In the genomic region with DNA sequence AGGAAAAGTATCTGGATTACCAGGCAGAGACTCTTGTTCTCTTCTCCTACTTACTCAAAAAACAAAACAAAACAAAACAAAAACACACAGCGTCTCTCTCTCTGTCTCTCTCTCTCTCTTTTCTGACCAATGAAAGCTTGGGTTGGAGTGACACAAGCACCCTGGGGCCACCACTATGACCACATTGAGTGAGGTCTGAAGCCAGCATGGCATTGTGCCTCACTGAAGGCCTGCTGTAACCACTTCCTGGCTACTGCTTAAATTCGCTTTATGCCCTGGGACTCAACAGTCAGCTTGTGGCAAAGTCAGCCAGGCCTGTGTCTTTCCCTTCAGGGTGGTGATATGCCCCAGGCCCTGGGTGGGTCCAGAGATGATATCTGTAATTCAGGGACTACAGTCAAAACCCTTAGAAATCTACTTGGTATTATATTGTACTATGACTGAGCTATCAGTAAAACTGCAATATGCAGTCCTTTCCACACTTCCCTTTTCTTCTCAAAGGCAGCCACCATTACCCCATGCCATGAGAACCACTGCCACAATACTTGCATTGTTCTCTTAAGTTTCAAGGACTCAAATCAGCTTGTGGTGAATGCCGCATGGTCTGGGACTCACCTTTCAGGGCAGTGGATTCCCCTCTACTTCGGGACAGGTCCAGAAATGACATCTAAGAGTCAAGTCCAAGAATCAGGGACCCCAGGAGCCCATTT, we compare ENCODE assay signal across 16 cellular contexts.
DNase-seq lines count a peak whose midpoint lies in the region; ATAC-seq and TF ChIP-seq lines count a peak whose summit lies in the region.
"Had no signal": no experiment of that assay in that cellular context is flagged by ENCODE, and none has a peak within 500 bp of the region (broad histone marks: within the 10 kb centered on the region; RNA-seq: fewer than 3 reads in every experiment).

No MANE protein-coding gene starts in this region.

- H3K79me2 ChIP-seq in smooth muscle cell (ENCODE audit: low read depth), result no peaks in the 10 kb centered on the region
- no peaks in the 10 kb centered on the region for H3K79me2 ChIP-seq in PC-3 (ENCODE audit: low read length)
- no peaks in the 10 kb centered on the region for H3K79me2 ChIP-seq in trophoblast cell (ENCODE audit: control insufficient read depth, insufficient read depth, low read length, poor library complexity)

- no peak overlapping the region for H3K4ac ChIP-seq in trophoblast cell (ENCODE audit: low read depth, low read length)

- no peak overlapping the region for H3K18ac ChIP-seq in trophoblast cell (ENCODE audit: low read length)

- CTCF ChIA-PET in PC-3 (lab: Charles Lee), result no interaction called here

- H4K91ac ChIP-seq in trophoblast cell (ENCODE audit: low read depth, low read length), result no peak overlapping the region

- WGBS in smooth muscle cell (ENCODE audit: low lambda C conversion rate), result 86% methylated on average over 4 of the region's 4 CpGs
- WGBS in trophoblast cell (ENCODE audit: extremely low coverage, insufficient coverage, insufficient read length), result no CpG with 5 or more reads among the region's 4 CpGs

- in situ Hi-C loops in SK-MEL-5 (cut with HindIII; ENCODE audit: low pct_unique_long_range_greater_than_20kb, low sequenced_read_pairs), result no loop called here

- H3K9me3 ChIP-seq in smooth muscle cell (replicated peaks; ENCODE audit: low read depth), result no peaks in the 10 kb centered on the region
- H3K9me3 ChIP-seq in PC-3 (ENCODE audit: low read length), result no peaks in the 10 kb centered on the region
- H3K9me3 ChIP-seq in trophoblast cell (ENCODE audit: insufficient read depth, low read depth, low read length), result no peaks in the 10 kb centered on the region
- H3K9me3 ChIP-seq: BLaER1 treated with 17β-estradiol and CSF1 and Interleukin-3, amounts not matched to agents 10 nM and 100 nM had no signal

- no peaks in the 10 kb centered on the region for H3K27me3 ChIP-seq in smooth muscle cell (ENCODE audit: low read depth)
- no peaks in the 10 kb centered on the region for H3K27me3 ChIP-seq in PC-3 (ENCODE audit: low read length)
- H3K27me3 ChIP-seq in trophoblast cell (ENCODE audit: insufficient read depth, low read length), result no peaks in the 10 kb centered on the region

- H4K8ac ChIP-seq in trophoblast cell (ENCODE audit: low read depth, low read length), result no peak overlapping the region

- no peak overlapping the region for H2AFZ ChIP-seq in smooth muscle cell (ENCODE audit: low read depth)
- H2AFZ ChIP-seq in PC-3 (ENCODE audit: low read length), result no peak overlapping the region
- no peak overlapping the region for H2AFZ ChIP-seq in trophoblast cell (ENCODE audit: insufficient read depth, low read length, poor library complexity)

- peak; percentile 54 for ATAC-seq in GM21786 (IDR thresholded peaks at IDR 0.05; ENCODE audit: unreplicated experiment)
- no peak for ATAC-seq in HG02623 (IDR thresholded peaks at IDR 0.05; ENCODE audit: unreplicated experiment)
- no peak for ATAC-seq in PC-3

- no peak overlapping the region for H4K12ac ChIP-seq in trophoblast cell (ENCODE audit: low read depth, low read length)

- POLR2A ChIA-PET in PC-3 (lab: Charles Lee; ENCODE audit: unreplicated experiment), result no interaction called here

- H3K36me3 ChIP-seq in smooth muscle cell (ENCODE audit: low read depth) (no peaks in the 10 kb centered on the region), PC-3 (ENCODE audit: low read depth, low read length) (no peaks in the 10 kb centered on the region), trophoblast cell (ENCODE audit: control insufficient read depth in 1 of 2, insufficient read depth in 2 of 2, low read length in 2 of 2) (no peaks in the 10 kb centered on the region)
- H3K36me3 ChIP-seq: BLaER1 treated with 17β-estradiol and CSF1 and Interleukin-3, amounts not matched to agents 10 nM and 100 nM had no signal

- no peak overlapping the region for H3K4me2 ChIP-seq in smooth muscle cell
- H3K4me2 ChIP-seq in PC-3 (ENCODE audit: low read length), result no peak overlapping the region
- no peak overlapping the region for H3K4me2 ChIP-seq in trophoblast cell (ENCODE audit: low read length)
- H3K4me2 ChIP-seq: BLaER1 treated with 17β-estradiol and CSF1 and Interleukin-3, amounts not matched to agents 10 nM and 100 nM had no signal

- H3K23ac ChIP-seq in trophoblast cell (ENCODE audit: low read length), result no peak overlapping the region

- H2BK5ac ChIP-seq in trophoblast cell (ENCODE audit: low read depth, low read length, poor library complexity), result no peak overlapping the region

- no peak overlapping the region for H2BK120ac ChIP-seq in trophoblast cell (ENCODE audit: insufficient read depth, low read length, poor library complexity)

- no peaks in the 10 kb centered on the region for H3F3A ChIP-seq in smooth muscle cell (ENCODE audit: low read depth)
- H3F3A ChIP-seq in PC-3 (ENCODE audit: low read length, unreplicated experiment), result no peaks in the 10 kb centered on the region

- H3K4me1 ChIP-seq in smooth muscle cell (ENCODE audit: low read depth) (no peaks in the 10 kb centered on the region), PC-3 (ENCODE audit: insufficient read depth, low read length) (no peaks in the 10 kb centered on the region), trophoblast cell (ENCODE audit: control insufficient read depth in 1 of 2, insufficient read depth in 2 of 2, low read length in 2 of 2) (no peaks in the 10 kb centered on the region)
- H3K4me1 ChIP-seq: BLaER1 treated with 17β-estradiol and CSF1 and Interleukin-3, amounts not matched to agents 10 nM and 100 nM had no signal

- TF ChIP-seq CTCF in smooth muscle cell (IDR thresholded peaks at IDR 0.05; ENCODE audit: borderline replicate concordance, insufficient read depth, poor library complexity, severe bottlenecking), result no peak
- TF ChIP-seq CTCF in PC-3 (conservative IDR thresholded peaks at IDR 0.05; ENCODE audit: low read depth, low read length), result no peak

- H4K20me1 ChIP-seq in smooth muscle cell (ENCODE audit: low read depth) (no peaks in the 10 kb centered on the region), PC-3 (ENCODE audit: low read length) (no peaks in the 10 kb centered on the region)

- no peak overlapping the region for H3K14ac ChIP-seq in trophoblast cell (ENCODE audit: low read length)

- intact Hi-C loops in PC-3 (cut with micrococcal nuclease), result no loop called here

- no peak overlapping the region for H2BK12ac ChIP-seq in trophoblast cell (ENCODE audit: low read length)

- H2AK5ac ChIP-seq in trophoblast cell (ENCODE audit: low read length), result no peak overlapping the region

- H3K4me3 ChIP-seq in smooth muscle cell, result no peak overlapping the region
- H3K4me3 ChIP-seq in PC-3 (ENCODE audit: low read length), result no peak overlapping the region
- H3K4me3 ChIP-seq in trophoblast cell (ENCODE audit: low read depth, low read length), result no peak overlapping the region
- H3K4me3 ChIP-seq: BLaER1 treated with 17β-estradiol and CSF1 and Interleukin-3, amounts not matched to agents 10 nM and 100 nM had no signal

- H3K9ac ChIP-seq in smooth muscle cell (ENCODE audit: low read depth) (no peak overlapping the region), PC-3 (ENCODE audit: low read length) (no peak overlapping the region), trophoblast cell (ENCODE audit: low read length) (no peak overlapping the region)
- H3K9ac ChIP-seq: BLaER1 treated with 17β-estradiol and CSF1 and Interleukin-3, amounts not matched to agents 10 nM and 100 nM had no signal

- H3K27ac ChIP-seq in smooth muscle cell (ENCODE audit: low read depth), result no peak overlapping the region
- no peak overlapping the region for H3K27ac ChIP-seq in PC-3 (ENCODE audit: low read length)
- H3K27ac ChIP-seq in trophoblast cell (ENCODE audit: low read depth, low read length), result no peak overlapping the region
- H3K27ac ChIP-seq: BLaER1 treated with 17β-estradiol and CSF1 and Interleukin-3, amounts not matched to agents 10 nM and 100 nM had no signal

- no peaks in the 10 kb centered on the region for H3K9me2 ChIP-seq in PC-3 (replicated peaks; ENCODE audit: low read length)

- BruUV-seq in PC-3 (replicated peaks; lab: Mats Ljungman, UMichigan), result no TSS peak

- DNase-seq in MV-4-11 (lab: John Stamatoyannopoulos, UW) (peak; percentile 25), SK-MEL-5 (ENCODE audit: low read depth, low spot score) (peak; percentile 7), foreskin melanocyte (peak; percentile 0), smooth muscle cell (lab: John Stamatoyannopoulos, UW; ENCODE audit: unreplicated experiment) (no peak), PC-3 (no peak), trophoblast cell (no peak)
- DNase-seq: 8988T; CD4-positive, CD25-positive, alpha-beta regulatory T cell; DMS53; GF-D8; HCEC 1CT; HFFc6; IMR-90 had no signal

- H3K79me1 ChIP-seq in trophoblast cell (ENCODE audit: low read length), result no peaks in the 10 kb centered on the region

Comparison
In these comparisons a context has a peak if more than half of its experiments do, and no peak if none do; other contexts are left out.
1. DNase-seq: peak in MV-4-11 (single experiment), SK-MEL-5 (single experiment) and foreskin melanocyte (single experiment); none in smooth muscle cell (single experiment), PC-3 (single experiment) and trophoblast cell (0 of 2).